In the genomic region with DNA sequence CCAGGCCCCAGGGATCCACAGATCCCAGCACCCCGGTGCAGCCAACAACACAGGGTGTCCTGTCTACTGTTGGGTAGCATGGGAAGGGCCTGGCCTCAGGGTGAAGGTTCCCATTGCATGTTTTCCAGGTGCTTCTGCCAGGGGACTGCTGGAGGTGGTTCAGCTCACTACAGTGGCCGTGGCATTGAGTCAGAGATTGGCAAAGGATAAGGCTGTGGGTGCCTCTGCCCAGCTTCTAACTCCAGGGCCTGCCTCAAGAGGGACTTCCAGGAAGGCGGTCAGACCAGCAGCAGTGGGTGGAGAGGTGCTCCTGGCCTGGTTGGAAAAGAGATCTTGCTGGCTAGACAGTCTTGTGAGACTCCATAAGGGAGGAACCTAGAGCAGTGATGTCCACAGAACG, we compare ENCODE assay signal across 1 cellular context.
TF ChIP-seq lines count a peak whose summit lies in the region.

No MANE protein-coding gene starts in this region.

TF ChIP-seq in H1, 55 proteins besides CTCF, POLR2A, EP300 and RAD21:
- TF ChIP-seq EZH2 (IDR thresholded peaks at IDR 0.05; ENCODE audit: low read depth, low read length, severe bottlenecking) (no peak), EGR1 (IDR thresholded peaks at IDR 0.05; ENCODE audit: borderline replicate concordance, low read depth, low read length) (no peak), TEAD4 (IDR thresholded peaks at IDR 0.05; ENCODE audit: low read depth, low read length) (no peak), SUZ12 (IDR thresholded peaks at IDR 0.05; ENCODE audit: low read length) (no peak), CHD2 (IDR thresholded peaks at IDR 0.05; ENCODE audit: low read length) (no peak), SRF (IDR thresholded peaks at IDR 0.05; ENCODE audit: low read depth, low read length) (no peak), TCF12 (IDR thresholded peaks at IDR 0.05; ENCODE audit: low read depth, low read length) (no peak)
- TF ChIP-seq, protein P1, sequence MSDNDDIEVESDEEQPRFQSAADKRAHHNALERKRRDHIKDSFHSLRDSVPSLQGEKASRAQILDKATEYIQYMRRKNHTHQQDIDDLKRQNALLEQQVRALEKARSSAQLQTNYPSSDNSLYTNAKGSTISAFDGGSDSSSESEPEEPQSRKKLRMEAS (IDR thresholded peaks at IDR 0.05), result no peak
